In the genomic region with DNA sequence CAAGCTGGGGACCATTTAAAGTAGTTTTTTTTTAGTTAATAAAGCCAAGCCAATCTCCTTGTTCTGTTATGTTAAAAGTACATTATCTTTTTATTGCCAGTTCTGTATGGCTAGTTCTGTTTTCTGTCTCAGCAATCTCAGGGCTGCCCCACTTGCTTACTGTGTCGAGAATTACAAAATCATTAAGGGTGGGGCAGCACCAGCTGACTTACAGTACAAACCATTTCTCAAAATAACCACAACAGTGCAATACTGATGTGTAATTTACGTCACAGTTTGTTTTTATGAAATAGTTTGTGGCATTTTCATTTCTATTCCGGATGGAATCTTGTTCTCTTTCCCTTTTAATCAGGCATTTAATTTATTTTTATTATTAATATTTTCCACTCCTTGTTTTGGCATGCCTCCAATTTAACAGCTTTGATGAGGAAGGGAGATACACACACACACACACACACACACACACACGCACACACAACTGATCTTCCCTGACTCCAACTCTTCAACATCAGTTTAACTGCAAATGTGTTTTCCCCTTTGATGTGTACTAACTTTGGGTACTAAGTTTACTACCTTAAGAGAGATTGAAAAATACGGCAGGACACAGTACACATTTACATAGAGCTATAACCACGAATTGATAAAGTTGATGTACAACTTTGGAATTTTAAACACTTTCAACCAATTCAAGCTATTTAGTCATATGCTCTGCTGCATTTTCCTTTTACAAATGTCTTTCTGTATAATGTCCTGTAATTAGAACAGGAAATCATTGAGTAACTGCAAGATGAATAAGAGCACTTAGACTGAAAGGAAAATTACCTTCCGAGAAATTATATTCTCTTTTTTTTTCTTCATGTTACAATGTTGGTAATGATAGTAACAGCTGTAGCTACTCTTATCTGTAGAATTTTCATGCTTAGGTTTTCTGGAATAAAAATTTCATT, we compare ENCODE assay signal across 8 cellular contexts.
A peak's percentile ranks its signal among the peaks of the same experiment; 100 is the strongest.
DNase-seq lines count a peak whose midpoint lies in the region; ATAC-seq and TF ChIP-seq lines count a peak whose summit lies in the region.

No MANE protein-coding gene starts in this region.

- no peaks in the 10 kb centered on the region for H3K9me3 ChIP-seq in DOHH2 (ENCODE audit: control insufficient read depth, insufficient read depth, low read length)
- H3K9me3 ChIP-seq in Panc1 (ENCODE audit: control insufficient read depth, insufficient read depth, low read depth, low read length): no peaks in the 10 kb centered on the region
- H3K9me3 ChIP-seq in adipocyte (ENCODE audit: control insufficient read depth, low read length): no peaks in the 10 kb centered on the region

- H3K4me2 ChIP-seq in DOHH2 (ENCODE audit: low read length): peak overlapping the region; percentile 88

- H4K20me1 ChIP-seq in DOHH2 (ENCODE audit: control insufficient read depth, insufficient read depth, low read depth, low read length): no peaks in the 10 kb centered on the region

- H3K4me3 ChIP-seq in DOHH2 (ENCODE audit: low read length): peak overlapping the region; percentile 67
- H3K4me3 ChIP-seq in Panc1 (ENCODE audit: low read depth in 2 of 2, low read length in 2 of 2): no peak overlapping the region
- peak overlapping the region; percentile 75 for H3K4me3 ChIP-seq in adipocyte (ENCODE audit: low read length)

- H3K9ac ChIP-seq in adipocyte (ENCODE audit: low read length): peak overlapping the region; percentile 83

- H3K79me2 ChIP-seq in DOHH2 (ENCODE audit: control insufficient read depth, low read length): peaks cover 83% of the 10 kb centered on the region

- H3K27ac ChIP-seq in DOHH2 (ENCODE audit: low read depth, low read length) (peak overlapping the region; percentile 89), Panc1 (ENCODE audit: low read length) (peak overlapping the region; percentile 60; the same call in 1 of the 2 replicates)

- in situ Hi-C loops in Panc1 (cut with HindIII; ENCODE audit: low pct_unique_long_range_greater_than_20kb, low sequenced_read_pairs): no loop called here

- H3K27me3 ChIP-seq in DOHH2 (ENCODE audit: control insufficient read depth, low read length) (no peaks in the 10 kb centered on the region), Panc1 (ENCODE audit: control insufficient read depth, insufficient read depth, low read length) (no peaks in the 10 kb centered on the region), adipocyte (replicated peaks; ENCODE audit: control insufficient read depth, insufficient read depth, low read length) (no peaks in the 10 kb centered on the region)

- H3K36me3 ChIP-seq in DOHH2 (ENCODE audit: control insufficient read depth, low read length) (peaks cover 22% of the 10 kb centered on the region), Panc1 (ENCODE audit: control insufficient read depth, insufficient read depth, low read length) (no peaks in the 10 kb centered on the region), adipocyte (ENCODE audit: control insufficient read depth, insufficient read depth, low read length, severe bottlenecking) (peaks cover 1% of the 10 kb centered on the region)

- BruUV-seq in Panc1 (replicated peaks; lab: Mats Ljungman, UMichigan): no TSS peak

- peak; percentile 27 for ATAC-seq in HG02759 (IDR thresholded peaks at IDR 0.05; ENCODE audit: unreplicated experiment)
- no peak for ATAC-seq in Panc1
- no peak for ATAC-seq in GM19463 (IDR thresholded peaks at IDR 0.05; ENCODE audit: unreplicated experiment)

- peaks cover 11% of the 10 kb centered on the region for H3F3A ChIP-seq in DOHH2 (ENCODE audit: control insufficient read depth, insufficient read depth)

- POLR2A ChIA-PET in Panc1 (lab: Charles Lee): no interaction called here

- TF ChIP-seq CTCF in DOHH2 (IDR thresholded peaks at IDR 0.05; ENCODE audit: low read depth, low read length, poor library complexity, severe bottlenecking) (no peak), Panc1 (IDR thresholded peaks at IDR 0.05) (no peak)

- CTCF ChIA-PET in Panc1 (lab: Charles Lee): no interaction called here

- peaks cover 100% of the 10 kb centered on the region for H3K4me1 ChIP-seq in DOHH2 (ENCODE audit: control insufficient read depth, low read length)
- peaks cover 44% of the 10 kb centered on the region for H3K4me1 ChIP-seq in Panc1 (ENCODE audit: control insufficient read depth, insufficient read depth, low read length)
- H3K4me1 ChIP-seq in adipocyte (ENCODE audit: control insufficient read depth, insufficient read depth, low read length): peaks cover 60% of the 10 kb centered on the region

- DNase-seq in Panc1 (ENCODE audit: low read depth, low spot score) (no peak), adipocyte (ENCODE audit: low read depth) (peak; percentile 94), kidney tubule cell (ENCODE audit: low spot score) (peak; percentile 15), NCI-H345 treated with DMSO at 0.1 percent for 48 hours (lab: John Stamatoyannopoulos, UW; ENCODE audit: unreplicated experiment) (no peak)
- DNase-seq in stimulated activated CD8-positive, alpha-beta memory T cell treated with anti-CD3 and anti-CD28 coated beads, Interleukin-4, amount 100 ng/mL, for 4 hours (ENCODE audit: low read depth in 2 of 2, low spot score in 1 of 2): peak; percentile 10 to 18

- no peaks in the 10 kb centered on the region for H3K9me2 ChIP-seq in DOHH2 (replicated peaks; ENCODE audit: control insufficient read depth, low read length)

- intact Hi-C loops in Panc1 (cut with micrococcal nuclease; ENCODE audit: unreplicated experiment): no loop called here

Comparison
In these comparisons a context has a peak if more than half of its experiments do, and no peak if none do; other contexts are left out.
1. H3K4me3 ChIP-seq: peak in DOHH2 (single experiment) and adipocyte (single experiment); none in Panc1 (0 of 2).
2. DNase-seq: peak in adipocyte (single experiment), kidney tubule cell (single experiment) and stimulated activated CD8-positive, alpha-beta memory T cell treated with anti-CD3 and anti-CD28 coated beads, Interleukin-4, amount 100 ng/mL, for 4 hours (2 of 2); none in Panc1 (single experiment) and NCI-H345 treated with DMSO at 0.1 percent for 48 hours (single experiment).